Comparison of ENCODE assay signal across 1 cellular context in genomic region chr10:99733366-99733765, GRCh38.
TF ChIP-seq lines count a peak whose summit lies in the region.

No MANE protein-coding gene starts in this region.

TF ChIP-seq in SK-N-SH, 30 proteins besides CTCF, POLR2A, EP300 and RAD21 (continued from another document):
- TF ChIP-seq PBX3 (IDR thresholded peaks at IDR 0.05) (no peak), MEF2A (IDR thresholded peaks at IDR 0.05; ENCODE audit: borderline replicate concordance, low read depth) (no peak), RCOR1 (IDR thresholded peaks at IDR 0.05; ENCODE audit: low read length) (no peak), NRF1 (IDR thresholded peaks at IDR 0.05; ENCODE audit: low read depth, low read length) (no peak), REST (IDR thresholded peaks at IDR 0.05; ENCODE audit: low read depth, low read length) (no peak), EZH2phosphoT487 (IDR thresholded peaks at IDR 0.05; ENCODE audit: borderline replicate concordance, low read depth) (no peak), POLR2AphosphoS5 (IDR thresholded peaks at IDR 0.05; ENCODE audit: low read depth, low read length) (no peak), RXRA (IDR thresholded peaks at IDR 0.05; ENCODE audit: borderline replicate concordance, low read depth) (no peak)
- TF ChIP-seq, protein P1, sequence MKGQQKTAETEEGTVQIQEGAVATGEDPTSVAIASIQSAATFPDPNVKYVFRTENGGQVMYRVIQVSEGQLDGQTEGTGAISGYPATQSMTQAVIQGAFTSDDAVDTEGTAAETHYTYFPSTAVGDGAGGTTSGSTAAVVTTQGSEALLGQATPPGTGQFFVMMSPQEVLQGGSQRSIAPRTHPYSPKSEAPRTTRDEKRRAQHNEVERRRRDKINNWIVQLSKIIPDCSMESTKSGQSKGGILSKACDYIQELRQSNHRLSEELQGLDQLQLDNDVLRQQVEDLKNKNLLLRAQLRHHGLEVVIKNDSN (IDR thresholded peaks at IDR 0.05; ENCODE audit: borderline replicate concordance, low read depth) = no peak
- TF ChIP-seq, protein P2, sequence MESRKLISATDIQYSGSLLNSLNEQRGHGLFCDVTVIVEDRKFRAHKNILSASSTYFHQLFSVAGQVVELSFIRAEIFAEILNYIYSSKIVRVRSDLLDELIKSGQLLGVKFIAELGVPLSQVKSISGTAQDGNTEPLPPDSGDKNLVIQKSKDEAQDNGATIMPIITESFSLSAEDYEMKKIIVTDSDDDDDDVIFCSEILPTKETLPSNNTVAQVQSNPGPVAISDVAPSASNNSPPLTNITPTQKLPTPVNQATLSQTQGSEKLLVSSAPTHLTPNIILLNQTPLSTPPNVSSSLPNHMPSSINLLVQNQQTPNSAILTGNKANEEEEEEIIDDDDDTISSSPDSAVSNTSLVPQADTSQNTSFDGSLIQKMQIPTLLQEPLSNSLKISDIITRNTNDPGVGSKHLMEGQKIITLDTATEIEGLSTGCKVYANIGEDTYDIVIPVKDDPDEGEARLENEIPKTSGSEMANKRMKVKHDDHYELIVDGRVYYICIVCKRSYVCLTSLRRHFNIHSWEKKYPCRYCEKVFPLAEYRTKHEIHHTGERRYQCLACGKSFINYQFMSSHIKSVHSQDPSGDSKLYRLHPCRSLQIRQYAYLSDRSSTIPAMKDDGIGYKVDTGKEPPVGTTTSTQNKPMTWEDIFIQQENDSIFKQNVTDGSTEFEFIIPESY (IDR thresholded peaks at IDR 0.05; ENCODE audit: borderline replicate concordance, low read depth) = no peak
TF ChIP-seq in SK-N-SH: peak in this region for 0.
